Comparison of ENCODE assay signal across 28 cellular contexts in the genomic region with DNA sequence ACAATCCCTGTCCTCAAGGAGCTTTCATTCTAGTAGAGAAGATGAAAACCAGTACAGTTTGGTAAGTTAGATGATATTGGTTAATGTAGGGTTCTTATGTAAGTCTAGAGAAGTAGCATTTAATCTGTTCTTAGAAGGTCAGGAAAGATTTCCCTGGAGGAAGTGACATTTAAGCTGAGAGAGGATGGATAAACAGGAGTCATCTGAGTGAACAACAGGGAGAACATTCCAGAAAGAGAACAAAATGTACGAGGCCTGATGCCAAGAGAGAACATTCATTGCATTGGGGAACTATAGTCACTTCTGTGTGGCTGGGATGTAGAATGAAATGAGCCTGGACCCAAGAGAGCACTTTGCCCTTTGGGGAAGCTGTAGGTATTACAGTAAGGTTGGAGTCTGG.
"Had no signal": no experiment of that assay in that cellular context is flagged by ENCODE, and none has a peak within 500 bp of the region (broad histone marks: within the 10 kb centered on the region; RNA-seq: fewer than 3 reads in every experiment).

No MANE protein-coding gene starts in this region.

- H3K4me1 ChIP-seq: adrenal gland, ascending aorta, colonic mucosa, esophagus squamous epithelium, heart left ventricle had no signal

- ATAC-seq: activated CD4-positive, CD25-positive, alpha-beta regulatory T cell treated with anti-CD3 and anti-CD28 coated beads, Interleukin-2, amount 50 U/mL, for 24 hours; activated CD8-positive, alpha-beta T cell treated with anti-CD3 and anti-CD28 coated beads for 36 hours; activated naive CD8-positive, alpha-beta T cell treated with anti-CD3 and anti-CD28 coated beads, Interleukin-2, amount 50 U/mL, for 24 hours; activated T-cell treated with anti-CD3 and anti-CD28 coated beads, Interleukin-2, amount 50 U/mL, for 4 hours; activated T-helper 17 cell treated with anti-CD3 and anti-CD28 coated beads, Interleukin-2, amount 50 U/mL, for 72 hours; heart left ventricle; T-helper 17 cell had no signal

- DNase-seq: activated B cell treated with CpG ODN at 0.5 μM for 24 hours; activated CD4-positive, alpha-beta T cell treated with anti-CD3 and anti-CD28 coated beads for 48 hours; activated CD4-positive, alpha-beta T cell treated with anti-CD3 and anti-CD28 coated beads, Interleukin-2, amount 50 U/mL, for 1 hour; activated CD4-positive, alpha-beta T cell treated with anti-CD3 and anti-CD28 coated beads, Interleukin-2, amount 50 U/mL, for 48 hours; activated CD8-positive, alpha-beta memory T cell treated with anti-CD3 and anti-CD28 coated beads for 24 hours; activated CD8-positive, alpha-beta T cell treated with anti-CD3 and anti-CD28 coated beads for 36 hours; activated effector memory CD4-positive, alpha-beta T cell treated with Interleukin-2 at 50 U/mL for 16 hours; activated naive CD4-positive, alpha-beta T cell treated with anti-CD3 and anti-CD28 coated beads for 36 hours; activated naive CD8-positive, alpha-beta T cell treated with anti-CD3 and anti-CD28 coated beads for 36 hours; activated naive CD8-positive, alpha-beta T cell treated with anti-CD3 and anti-CD28 coated beads, Interleukin-2, amount 50 U/mL, for 24 hours; activated T-cell treated with anti-CD3 and anti-CD28 coated beads, Interleukin-2, amount 50 U/mL, for 4 hours; adrenal gland; brain microvascular endothelial cell; caudate nucleus; colonic mucosa; effector CD8-positive, alpha-beta T cell; esophagus squamous epithelium; foreskin melanocyte; glutamatergic neuron; heart left ventricle; T-helper 1 cell; T-helper 17 cell; T1000; WERI-Rb-1 had no signal

- H3K9me3 ChIP-seq: adrenal gland, ascending aorta, colonic mucosa, esophagus squamous epithelium, heart left ventricle had no signal

- H3K4me3 ChIP-seq: adrenal gland, ascending aorta, colonic mucosa, esophagus squamous epithelium, heart left ventricle had no signal

- H3K36me3 ChIP-seq: adrenal gland, ascending aorta, brain microvascular endothelial cell, colonic mucosa, esophagus squamous epithelium, heart left ventricle, WERI-Rb-1 had no signal

- H3K27me3 ChIP-seq: adrenal gland, ascending aorta, brain microvascular endothelial cell, colonic mucosa, esophagus squamous epithelium, heart left ventricle had no signal

- H3K27ac ChIP-seq: adrenal gland, ascending aorta, brain microvascular endothelial cell, colonic mucosa, epithelial cell of prostate, esophagus squamous epithelium, heart left ventricle, WERI-Rb-1 had no signal
